In genomic region chr13:44819245-44819644, GRCh38 we compare ENCODE assay signal across 1 cellular context.
TF ChIP-seq lines count a peak whose summit lies in the region.

No MANE protein-coding gene starts in this region.

TF ChIP-seq in GM12878, 131 proteins besides CTCF, POLR2A, EP300 and RAD21:
- no peak for TF ChIP-seq LARP7 (IDR thresholded peaks at IDR 0.05)
- peak; percentile 62 for TF ChIP-seq JUNB (IDR thresholded peaks at IDR 0.05)
- peak; percentile 75 for TF ChIP-seq CREB1 (IDR thresholded peaks at IDR 0.05; ENCODE audit: low read depth)
